8 cellular contexts compared by ENCODE assay signal in genomic region chr4:185142911-185143595, GRCh38. TPM values are rescaled to one million over a fixed set of nuclear protein-coding genes. Genes with fewer than 3 reads are reported as not detected.
DNase-seq lines count a peak whose midpoint lies in the region; ATAC-seq and TF ChIP-seq lines count a peak whose summit lies in the region.

TSS of gene SLC25A4 (plus strand) at chr4:185143266. CDS start at chr4:185143373, 107 bp downstream.

- H3K4me1 ChIP-seq in lung (ENCODE audit: control insufficient read depth in 2 of 2, insufficient read depth in 2 of 2, low read length in 2 of 2), result peaks cover 0 to 7% of the 10 kb centered on the region in 2 donors

- H3K9me3 ChIP-seq in lung (ENCODE audit: control insufficient read depth in 2 of 2, insufficient read depth in 1 of 2, low read length in 1 of 2), result no peaks in the 10 kb centered on the region

- intact Hi-C loops in activated CD8-positive, alpha-beta T cell treated with anti-CD3 and anti-CD28 coated beads for 36 hours (cut with micrococcal nuclease), result no loop called here

- H3K27ac Mint-ChIP-seq in activated CD8-positive, alpha-beta T cell treated with anti-CD3 and anti-CD28 coated beads for 36 hours, result peak within 1 kb of the TSS; percentile 76

- peak within 1 kb of the TSS; percentile 92 for H3K4me3 ChIP-seq in lung

- H3K9me3 Mint-ChIP-seq in activated CD8-positive, alpha-beta T cell treated with anti-CD3 and anti-CD28 coated beads for 36 hours, result no peaks in the 10 kb centered on the region

- H3K27me3 Mint-ChIP-seq in activated CD8-positive, alpha-beta T cell treated with anti-CD3 and anti-CD28 coated beads for 36 hours, result peaks cover 3% of the 10 kb centered on the region

- peaks cover 0 to 4% of the 10 kb centered on the region in 2 donors for H3K36me3 ChIP-seq in lung (ENCODE audit: control insufficient read depth in 2 of 2, insufficient read depth in 2 of 2, low read length in 2 of 2)

- peak; percentile 47 for TF ChIP-seq CTCF in activated CD8-positive, alpha-beta T cell treated with anti-CD3 and anti-CD28 coated beads for 36 hours (IDR thresholded peaks at IDR 0.05)
- TF ChIP-seq CTCF in lung (IDR thresholded peaks at IDR 0.05; ENCODE audit: control extremely low read depth, extremely low read depth), result no peak

- H3K4me1 Mint-ChIP-seq in activated CD8-positive, alpha-beta T cell treated with anti-CD3 and anti-CD28 coated beads for 36 hours (ENCODE audit: low read depth), result peaks cover 13% of the 10 kb centered on the region

- no peaks in the 10 kb centered on the region for H3K36me3 Mint-ChIP-seq in activated CD8-positive, alpha-beta T cell treated with anti-CD3 and anti-CD28 coated beads for 36 hours (ENCODE audit: low read depth)

- ATAC-seq in GM18909 (IDR thresholded peaks at IDR 0.05; ENCODE audit: poor library complexity, unreplicated experiment) (peak; percentile 97), HG03175 (IDR thresholded peaks at IDR 0.05; ENCODE audit: unreplicated experiment) (peak; percentile 97), lung (ENCODE audit: insufficient read depth, low FRiP score) (peak; percentile 96)
- peak; percentile 97 for ATAC-seq in activated CD8-positive, alpha-beta T cell treated with anti-CD3 and anti-CD28 coated beads for 36 hours

- H3K4me3 Mint-ChIP-seq in activated CD8-positive, alpha-beta T cell treated with anti-CD3 and anti-CD28 coated beads for 36 hours, result peak within 1 kb of the TSS; percentile 78

- WGBS in lung, 2 donors, result 1% methylated on average over 53 to 87 of the region's 87 CpGs

- POLR2A ChIA-PET in activated CD8-positive, alpha-beta T cell treated with anti-CD3 and anti-CD28 coated beads for 36 hours (lab: Charles Lee), result interaction anchor here (0.5 to 1.6 kb wide), 11 partner anchors 12 to 488 kb away, joined by 3 to 6 read pairs (median 3); partner anchors contain the start of genes CENPU and SNX25

- H3K27ac ChIP-seq in lung (ENCODE audit: low read depth in 1 of 2, low read length in 1 of 2), result peak within 1 kb of the TSS; percentile 85 to 96

- H3K27me3 ChIP-seq in lung (ENCODE audit: control insufficient read depth, insufficient read depth), result no peaks in the 10 kb centered on the region

- DNase-seq in Ammon's horn (ENCODE audit: low spot score) (peak; percentile 92), NCI-H526 (lab: John Stamatoyannopoulos, UW) (peak; percentile 47 to 84), ecto neural progenitor cell (ENCODE audit: low spot score) (peak; percentile 93), lung (ENCODE audit: low spot score) (peak; percentile 85)
- DNase-seq in activated CD8-positive, alpha-beta T cell treated with anti-CD3 and anti-CD28 coated beads for 36 hours, result peak; percentile 91
- peak; percentile 74 to 77 (median 77) for DNase-seq in stimulated activated CD4-positive, alpha-beta T cell treated with anti-CD3 and anti-CD28 coated beads, TNF-alpha, amount 100 ng/mL, for 48 hours (ENCODE audit: low read depth in 3 of 3)

- CTCF ChIA-PET in activated CD8-positive, alpha-beta T cell treated with anti-CD3 and anti-CD28 coated beads for 36 hours (lab: Charles Lee), result interaction anchor here (0.7 to 4.1 kb wide), 8 partner anchors 9 to 102 kb away, joined by 3 to 30 read pairs (median 4); no protein-coding TSS in a partner anchor

RNA-seq across cellular contexts. Expression of gene SLC25A4, which starts in this region (rescaled TPM):
- total RNA-seq in activated CD8-positive, alpha-beta T cell treated with anti-CD3 and anti-CD28 coated beads for 36 hours, result 1 to 10 TPM; 8.5 to 8.7 TPM
- total RNA-seq in lung, result 10 to 100 TPM; 18.3 to 52.2 TPM
- polyA plus RNA-seq in lung, result 10 to 100 TPM; 29.8 to 31.7 TPM

Comparison
In these comparisons a context has a peak if more than half of its experiments do, and no peak if none do; other contexts are left out.
1. Peak in every context shown above with its lines: DNase-seq, ATAC-seq, H3K4me3 ChIP-seq and H3K27ac ChIP-seq.